In genomic region chr19:49746206-49746958, GRCh38 we compare ENCODE assay signal across 1 cellular context.
A peak's percentile ranks its signal among the peaks of the same experiment; 100 is the strongest.
TF ChIP-seq lines count a peak whose summit lies in the region.

No MANE protein-coding gene starts in this region.

TF ChIP-seq in K562, 482 proteins besides CTCF, POLR2A, EP300 and RAD21 (continues in another document):
- TF ChIP-seq PHF8 (IDR thresholded peaks at IDR 0.05; ENCODE audit: borderline replicate concordance, low read length) (peak; percentile 55; the same call in 1 of the 2 replicates), NELFE (IDR thresholded peaks at IDR 0.05; ENCODE audit: insufficient read depth, insufficient read length) (no peak), SREBF2 (CRISPR knock-in tag; IDR thresholded peaks at IDR 0.05) (no peak), ZNF253 (CRISPR knock-in tag; conservative IDR thresholded peaks at IDR 0.05) (no peak), COPS2 (conservative IDR thresholded peaks at IDR 0.05) (no peak), ZNF280B (CRISPR knock-in tag; IDR thresholded peaks at IDR 0.05) (no peak), NFIC (IDR thresholded peaks at IDR 0.05) (0 out of 2 replicates have a peak, but pooled peaks have one; percentile 22), ZBTB12 (CRISPR knock-in tag; IDR thresholded peaks at IDR 0.05) (no peak), ZNF639 (CRISPR knock-in tag; conservative IDR thresholded peaks at IDR 0.05 in 1 of 2, IDR thresholded peaks at IDR 0.05 in 1 of 2) (no peak), ZNF77 (CRISPR knock-in tag; IDR thresholded peaks at IDR 0.05) (no peak), ZNF518B (CRISPR knock-in tag; IDR thresholded peaks at IDR 0.05) (no peak), NEUROD1 (IDR thresholded peaks at IDR 0.05; ENCODE audit: borderline replicate concordance, low read depth, low read length, partially characterized antibody) (no peak), USF1 (CRISPR knock-in tag; IDR thresholded peaks at IDR 0.05) (no peak), ETS2 (tag; IDR thresholded peaks at IDR 0.05; ENCODE audit: borderline replicate concordance, poor library complexity, severe bottlenecking) (no peak), NFE2 (IDR thresholded peaks at IDR 0.05; ENCODE audit: low read depth) (no peak), GTF2A2 (tag; IDR thresholded peaks at IDR 0.05) (no peak), TCF15 (CRISPR knock-in tag; IDR thresholded peaks at IDR 0.05) (no peak), HMG20B (CRISPR knock-in tag; IDR thresholded peaks at IDR 0.05) (no peak), PPARD (CRISPR knock-in tag; IDR thresholded peaks at IDR 0.05) (no peak), ADNP (tag; IDR thresholded peaks at IDR 0.05) (no peak), GTF2F1 (IDR thresholded peaks at IDR 0.05; ENCODE audit: low read depth, low read length) (0 out of 2 replicates have a peak, but pooled peaks have one; percentile 66), KLF6 (CRISPR knock-in tag; IDR thresholded peaks at IDR 0.05; ENCODE audit: borderline replicate concordance) (no peak), FOXM1 (IDR thresholded peaks at IDR 0.05; ENCODE audit: low read depth) (no peak), FOXM1 (CRISPR knock-in tag; IDR thresholded peaks at IDR 0.05; ENCODE audit: low read depth) (no peak), POLR3G (IDR thresholded peaks at IDR 0.05; ENCODE audit: extremely low read depth, insufficient read length, insufficient replicate concordance) (no peak), FOXJ2 (tag; IDR thresholded peaks at IDR 0.05) (no peak), MAX (CRISPR knock-in tag; IDR thresholded peaks at IDR 0.05) (peak; percentile 73), KHSRP (IDR thresholded peaks at IDR 0.05) (no peak), ZBTB9 (CRISPR knock-in tag; IDR thresholded peaks at IDR 0.05) (no peak), ZNF134 (CRISPR knock-in tag; conservative IDR thresholded peaks at IDR 0.05) (no peak), ZFP30 (CRISPR knock-in tag; IDR thresholded peaks at IDR 0.05; ENCODE audit: borderline replicate concordance) (no peak), E2F6 (IDR thresholded peaks at IDR 0.05; ENCODE audit: borderline replicate concordance in 1 of 2, extremely low read depth in 1 of 2, insufficient read depth in 1 of 2, insufficient read length in 1 of 2, low read depth in 1 of 2, low read length in 1 of 2, poor library complexity in 1 of 2, severe bottlenecking in 1 of 2) (peak; percentile 77 to 90), ZFX (CRISPR knock-in tag; IDR thresholded peaks at IDR 0.05) (peak; percentile 97), SRSF9 (IDR thresholded peaks at IDR 0.05; ENCODE audit: borderline replicate concordance, low read depth, low read length) (no peak), CHD7 (IDR thresholded peaks at IDR 0.05; ENCODE audit: low read depth, low read length) (no peak), ZNF316 (IDR thresholded peaks at IDR 0.05) (no peak), ZNF445 (CRISPR knock-in tag; IDR thresholded peaks at IDR 0.05; ENCODE audit: low read depth) (no peak), SMAD4 (CRISPR knock-in tag; conservative IDR thresholded peaks at IDR 0.05) (peak; percentile 8; the same call in 1 of the 2 replicates), NCOR1 (IDR thresholded peaks at IDR 0.05) (no peak)
